8 cellular contexts compared by ENCODE assay signal in the genomic region with DNA sequence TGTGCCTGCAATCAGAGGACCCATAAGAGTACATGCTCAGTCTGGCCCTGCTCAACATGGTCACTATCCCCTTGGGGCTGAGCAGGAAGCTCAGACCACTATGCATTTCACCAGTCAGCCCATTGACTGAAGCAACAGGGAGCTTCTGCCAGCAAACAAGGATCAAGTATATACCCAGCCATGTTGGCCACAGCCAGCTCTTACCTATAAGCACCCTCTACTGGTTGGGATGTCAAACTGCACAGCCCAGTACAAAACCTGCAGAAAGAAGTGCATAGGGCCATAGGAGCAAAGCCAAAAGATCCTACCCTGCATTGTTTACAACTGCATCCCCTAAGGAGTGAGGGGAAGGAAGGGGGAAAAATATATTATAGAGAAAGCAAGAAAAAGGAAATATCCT.
DNase-seq lines count a peak whose midpoint lies in the region; FAIRE-seq and TF ChIP-seq lines count a peak whose summit lies in the region.

No MANE protein-coding gene starts in this region.

- TF ChIP-seq CTCF in D721Med (IDR thresholded peaks at IDR 0.05; ENCODE audit: insufficient read depth, missing control alignments) (peak; percentile 27), H9 (conservative IDR thresholded peaks at IDR 0.05) (peak; percentile 75), VCaP (conservative IDR thresholded peaks at IDR 0.05) (peak; percentile 70)

- no peak overlapping the region for H3T11ph ChIP-seq in H9 (ENCODE audit: low read length)

- H3K9ac ChIP-seq in H9 (ENCODE audit: extremely low read depth, insufficient read length, low read length): no peak overlapping the region

- no peaks in the 10 kb centered on the region for H3K79me1 ChIP-seq in H9 (ENCODE audit: insufficient read depth, low read depth, low read length, poor library complexity, severe bottlenecking)

- H3K27me3 ChIP-seq in H9 (ENCODE audit: insufficient read depth, low read length): no peaks in the 10 kb centered on the region

- no peak overlapping the region for H3K4ac ChIP-seq in H9 (ENCODE audit: low read depth, low read length)

- no peak overlapping the region for H3K27ac Mint-ChIP-seq in H9

- H3K79me2 ChIP-seq in H9 (ENCODE audit: insufficient read depth, low read length): no peaks in the 10 kb centered on the region

- H3K4me1 Mint-ChIP-seq in H9: peaks cover under 1% of the 10 kb centered on the region in 2 experiments

- no peak overlapping the region for H2BK5ac ChIP-seq in H9 (ENCODE audit: insufficient read length, low read length)

- peaks cover 0 to 29% (median 8%) of the 10 kb centered on the region in 3 experiments; a peak in 5 of 7 replicates for H3K36me3 Mint-ChIP-seq in H9 (ENCODE audit: insufficient read depth in 1 of 3, low read depth in 3 of 3)

- no peak overlapping the region for H2AK5ac ChIP-seq in H9 (ENCODE audit: insufficient read length, low read length)

- H3K4me1 ChIP-seq in H9 (ENCODE audit: insufficient read depth, low read length): no peaks in the 10 kb centered on the region

- no peak overlapping the region for H2BK15ac ChIP-seq in H9 (ENCODE audit: low read depth, low read length)

- H3K4me2 ChIP-seq in H9 (ENCODE audit: insufficient read depth, insufficient read length, low read length): no peak overlapping the region

- H4K91ac ChIP-seq in H9 (ENCODE audit: insufficient read length, low read depth, low read length): no peak overlapping the region

- H4K8ac ChIP-seq in H9 (replicated peaks; ENCODE audit: insufficient read length, low read depth, low read length): no peak overlapping the region

- H2BK120ac ChIP-seq in H9 (ENCODE audit: low read depth, low read length, poor library complexity, severe bottlenecking): no peak overlapping the region

- H3K14ac ChIP-seq in H9 (ENCODE audit: insufficient read depth, low read length): no peak overlapping the region

- H3K23ac ChIP-seq in H9 (ENCODE audit: insufficient read length, low read depth, low read length): no peak overlapping the region

- no peak overlapping the region for H4K5ac ChIP-seq in H9 (ENCODE audit: insufficient read length, low read depth, low read length)

- H3K27ac ChIP-seq in H9 (ENCODE audit: insufficient read length, low read depth, low read length): no peak overlapping the region
- no peak overlapping the region for H3K27ac ChIP-seq in VCaP

- no peak overlapping the region for H3K18ac ChIP-seq in H9 (ENCODE audit: insufficient read length, low read depth, low read length)

- H3K23me2 ChIP-seq in H9 (ENCODE audit: insufficient read length, low read depth, low read length, poor library complexity, severe bottlenecking): no peaks in the 10 kb centered on the region

- peak overlapping the region; percentile 52 for H2AFZ ChIP-seq in H9 (ENCODE audit: low read length)

- no peak overlapping the region for H2BK12ac ChIP-seq in H9 (ENCODE audit: insufficient read length, low read depth, low read length)

- no peaks in the 10 kb centered on the region for H3K9me3 ChIP-seq in H9 (ENCODE audit: control insufficient read depth, low read depth, low read length)

- no peaks in the 10 kb centered on the region for H4K20me1 ChIP-seq in H9 (ENCODE audit: control insufficient read depth, insufficient read depth, insufficient read length)

- H2BK20ac ChIP-seq in H9 (ENCODE audit: low read depth, low read length, poor library complexity, severe bottlenecking): no peak overlapping the region

- no peak overlapping the region for H3K4me3 Mint-ChIP-seq in H9

- no peaks in the 10 kb centered on the region; the same call in 1 of the 2 replicates for H3K27me3 Mint-ChIP-seq in H9 (ENCODE audit: low read depth)

- DNase-seq in D721Med (ENCODE audit: insufficient read length, low spot score): no peak
- DNase-seq in H9: peak; percentile 58
- DNase-seq in kidney tubule cell (ENCODE audit: low spot score): peak; percentile 44
- DNase-seq in NCI-H774 (lab: John Stamatoyannopoulos, UW): no peak
- no peak for DNase-seq in NCI-H2171 (lab: John Stamatoyannopoulos, UW)
- no peak for DNase-seq in activated T-cell treated with anti-CD3 and anti-CD28 coated beads, Interleukin-2, amount 50 U/mL, for 1 hour
- DNase-seq in activated CD4-positive, CD25-positive, alpha-beta regulatory T cell treated with anti-CD3 and anti-CD28 coated beads, Interleukin-2, amount 50 U/mL, for 72 hours: no peak

- peaks cover 30% of the 10 kb centered on the region in 2 experiments for H3K9me3 Mint-ChIP-seq in H9

- FAIRE-seq in D721Med (lab: Jason Lieb, UNC): no peak

- no peak overlapping the region for H3K56ac ChIP-seq in H9 (ENCODE audit: insufficient read length, low read depth, low read length)

Comparison
In these comparisons a context has a peak if more than half of its experiments do, and no peak if none do; other contexts are left out.
1. DNase-seq: peak in H9 (single experiment) and kidney tubule cell (single experiment); none in D721Med (single experiment), NCI-H774 (single experiment), NCI-H2171 (single experiment), activated T-cell treated with anti-CD3 and anti-CD28 coated beads, Interleukin-2, amount 50 U/mL, for 1 hour (single experiment) and activated CD4-positive, CD25-positive, alpha-beta regulatory T cell treated with anti-CD3 and anti-CD28 coated beads, Interleukin-2, amount 50 U/mL, for 72 hours (single experiment).
2. Peak in every context shown above with its lines, with median percentiles within 50 percentile points of each other: CTCF ChIP-seq.